In the genomic region with DNA sequence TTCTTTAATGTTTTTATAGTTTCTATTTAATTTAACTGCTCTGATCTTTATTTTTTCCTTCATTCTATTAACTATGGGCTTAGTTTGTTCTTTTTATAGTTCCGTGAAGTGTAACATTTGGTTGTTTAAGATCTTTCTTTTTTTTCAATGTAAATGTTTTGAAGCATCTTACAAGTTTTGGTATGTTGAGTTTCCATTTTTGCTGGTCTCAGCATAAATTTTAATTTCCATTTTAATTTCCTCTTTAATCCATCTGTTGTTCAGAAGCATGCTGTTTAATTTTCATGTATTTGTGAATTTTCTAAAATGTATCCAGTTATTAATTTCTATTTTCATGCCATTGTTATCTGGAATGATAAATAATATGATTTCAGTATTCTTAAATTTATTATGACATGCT, we compare ENCODE assay signal across 27 cellular contexts. TPM values are rescaled to one million over a fixed set of nuclear protein-coding genes. Genes with fewer than 3 reads are reported as not detected.
A peak's percentile ranks its signal among the peaks of the same experiment; 100 is the strongest.
DNase-seq lines count a peak whose midpoint lies in the region; ATAC-seq, FAIRE-seq and TF ChIP-seq lines count a peak whose summit lies in the region.
"Had no signal": no experiment of that assay in that cellular context is flagged by ENCODE, and none has a peak within 500 bp of the region (broad histone marks: within the 10 kb centered on the region; RNA-seq: fewer than 3 reads in every experiment).

No MANE protein-coding gene starts in this region.

- H4K8ac ChIP-seq in IMR-90 (ENCODE audit: low read depth in 2 of 2, low read length in 2 of 2): no peak overlapping the region

- no peak for TF ChIP-seq POLR2A in IMR-90 (IDR thresholded peaks at IDR 0.05; ENCODE audit: low read depth, low read length)

- no peaks in the 10 kb centered on the region for H3K9me1 ChIP-seq in IMR-90 (ENCODE audit: insufficient read depth, low read length)

- no peak overlapping the region for H3K18ac ChIP-seq in IMR-90 (ENCODE audit: low read depth, low read length)

- H2AK5ac ChIP-seq in IMR-90 (ENCODE audit: low read depth, low read length): no peak overlapping the region

- DNase-seq in IMR-90 (no peak), ascending aorta (ENCODE audit: low spot score in 2 of 2) (no peak)
- DNase-seq: 8988T; ACHN; BE2C; C1 segment of cervical spinal cord; CD4-positive, alpha-beta memory T cell; CD4-positive, CD25-positive, alpha-beta regulatory T cell; CD8-positive, alpha-beta memory T cell; COR-L47; DMS 273 treated with DMSO at 0.1 percent for 48 hours; DMS153; DMS53; DMS79; DND-41; EL; GF-D8 had no signal

- H3K4me3 ChIP-seq in IMR-90 (ENCODE audit: insufficient read depth, low read depth, low read length) (no peak overlapping the region), ascending aorta (no peak overlapping the region)
- H3K4me3 ChIP-seq: BLaER1 had no signal

- no peak overlapping the region for H2BK20ac ChIP-seq in IMR-90 (ENCODE audit: low read depth, low read length)

- H3K9ac ChIP-seq in IMR-90 (ENCODE audit: low read depth, low read length): no peak overlapping the region
- H3K9ac ChIP-seq: BLaER1 had no signal

- BruUV-seq in IMR-90 (replicated peaks; lab: Mats Ljungman, UMichigan): no TSS peak

- no CpG with 5 or more reads among the region's 1 CpG for WGBS in IMR-90 (ENCODE audit: extremely low coverage in 2 of 2, insufficient read length in 1 of 2), 2 experiments

- H3K27me3 ChIP-seq in IMR-90 (ENCODE audit: control insufficient read depth, insufficient read depth, low read length) (no peaks in the 10 kb centered on the region), ascending aorta (no peaks in the 10 kb centered on the region)
- H3K27me3 ChIP-seq: BE2C, BLaER1 had no signal

- H2AFZ ChIP-seq in IMR-90 (replicated peaks; ENCODE audit: low read length, poor library complexity): no peak overlapping the region

- H3K79me1 ChIP-seq in IMR-90 (ENCODE audit: low read depth in 1 of 2, low read length in 2 of 2): no peaks in the 10 kb centered on the region

- in situ Hi-C loops in IMR-90 (cut with MboI; ENCODE audit: low sequenced_read_pairs): loop anchor here (25.0 kb wide), 1 partner anchor 101 kb away; no protein-coding TSS in a partner anchor

- intact Hi-C loops in IMR-90 (cut with micrococcal nuclease): no loop called here
- intact Hi-C loops in ascending aorta (cut with DNase I): no loop called here

- FAIRE-seq in G401.6 (lab: Jason Lieb, UNC) (peak; percentile 51), colon (lab: Jason Lieb, UNC) (peak; percentile 24)
- FAIRE-seq: A204.1, GM12891, GM18507, GM19239 had no signal

- no peak overlapping the region for H3K4ac ChIP-seq in IMR-90 (ENCODE audit: low read depth, low read length)

- no peak for TF ChIP-seq RAD21 in IMR-90 (IDR thresholded peaks at IDR 0.05; ENCODE audit: low read length)

- no peak overlapping the region for H3K14ac ChIP-seq in IMR-90 (replicated peaks; ENCODE audit: low read depth, low read length)

- dilution Hi-C loops in IMR-90 (cut with HindIII; ENCODE audit: low sequenced_read_pairs, unreplicated experiment): no loop called here

- H3K4me1 ChIP-seq in IMR-90 (ENCODE audit: control insufficient read depth, insufficient read depth, low read length) (no peaks in the 10 kb centered on the region), ascending aorta (no peaks in the 10 kb centered on the region)
- H3K4me1 ChIP-seq: BE2C, BLaER1 had no signal

- CTCF ChIA-PET in IMR-90 (lab: Yijun Ruan, JAX): no interaction called here

- no peak overlapping the region for H2BK5ac ChIP-seq in IMR-90 (ENCODE audit: low read depth, low read length, poor library complexity, severe bottlenecking)

- no peak overlapping the region for H3K56ac ChIP-seq in IMR-90 (ENCODE audit: extremely low read depth, insufficient read depth, low read length)

- H2BK120ac ChIP-seq in IMR-90 (ENCODE audit: low read depth, low read length): no peak overlapping the region

- H3K36me3 ChIP-seq in IMR-90 (ENCODE audit: control insufficient read depth, insufficient read depth, low read length) (no peaks in the 10 kb centered on the region), ascending aorta (no peaks in the 10 kb centered on the region)
- H3K36me3 ChIP-seq: BE2C, BLaER1 had no signal

- H3K27ac ChIP-seq in IMR-90 (ENCODE audit: insufficient read depth, low read length) (no peak overlapping the region), ascending aorta (no peak overlapping the region)
- H3K27ac ChIP-seq: BLaER1 had no signal

- no peak overlapping the region for H3K23ac ChIP-seq in IMR-90 (ENCODE audit: low read depth, low read length)

- no peak overlapping the region for H4K5ac ChIP-seq in IMR-90 (ENCODE audit: low read depth, low read length)

- no peak overlapping the region for H2BK15ac ChIP-seq in IMR-90 (ENCODE audit: low read depth, low read length)

- H2AK9ac ChIP-seq in IMR-90 (replicated peaks; ENCODE audit: low read depth, low read length, poor library complexity): no peak overlapping the region

- no peak overlapping the region for H3K4me2 ChIP-seq in IMR-90 (ENCODE audit: low read depth, low read length)
- H3K4me2 ChIP-seq: BLaER1 had no signal

- no peak overlapping the region for H4K91ac ChIP-seq in IMR-90 (ENCODE audit: insufficient read depth, low read depth, low read length)

- no peaks in the 10 kb centered on the region for H4K20me1 ChIP-seq in IMR-90 (ENCODE audit: insufficient read depth, low read length)
- H4K20me1 ChIP-seq: BLaER1 had no signal

- ATAC-seq in IMR-90 (ENCODE audit: low read depth) (no peak), GM19452 (IDR thresholded peaks at IDR 0.05; ENCODE audit: unreplicated experiment) (no peak)

- POLR2A ChIA-PET in IMR-90 (lab: Charles Lee; ENCODE audit: unreplicated experiment): no interaction called here

- no peaks in the 10 kb centered on the region; the same call in 1 of the 2 replicates for H3K9me3 ChIP-seq in IMR-90 (ENCODE audit: control insufficient read depth, insufficient read depth, low read length)
- no peaks in the 10 kb centered on the region for H3K9me3 ChIP-seq in ascending aorta
- H3K9me3 ChIP-seq: BE2C had no signal

- TF ChIP-seq CTCF in IMR-90 (conservative IDR thresholded peaks at IDR 0.05; ENCODE audit: low read depth, low read length) (no peak), ascending aorta (IDR thresholded peaks at IDR 0.05) (no peak)

TF ChIP-seq in IMR-90, 13 proteins besides CTCF, POLR2A, EP300 and RAD21:
- TF ChIP-seq FOS (IDR thresholded peaks at IDR 0.05; ENCODE audit: low read depth, low read length) (no peak), MAFK (IDR thresholded peaks at IDR 0.05; ENCODE audit: low read depth, low read length) (peak; percentile 93)

RNA-seq across cellular contexts. Expression of gene GLYATL2, which starts 17.0 kb away (rescaled TPM):
- total RNA-seq in IMR-90 (2012; rRNA removed) (0.36 and 0.56 TPM in 2 replicates), ascending aorta (not detected)
- 0.33 and 0.77 TPM in 2 replicates for polyA plus RNA-seq in IMR-90 (2012; rRNA removed)
- polyA plus RNA-seq in IMR-90 (2012; cell fraction: cytosol; rRNA removed): 0.14 TPM in 1 of 2 replicates, not detected in the other
- 0.12 and 1.7 TPM in 2 replicates for polyA plus RNA-seq in IMR-90 (2012; cell fraction: nucleus; rRNA removed; ENCODE audit: low replicate concordance)
- total RNA-seq: CD4-positive, alpha-beta memory T cell; CD4-positive, CD25-positive, alpha-beta regulatory T cell; CD8-positive, alpha-beta memory T cell; G401 had no signal
- polyA plus RNA-seq: CD14-positive monocyte; CD4-positive, alpha-beta memory T cell; CD4-positive, CD25-positive, alpha-beta regulatory T cell; CD8-positive, alpha-beta memory T cell had no signal
